ENCODE assay signal across 1 cellular context in genomic region chr1:161953256-161953920, GRCh38.
A peak's percentile ranks its signal among the peaks of the same experiment; 100 is the strongest.
TF ChIP-seq lines count a peak whose summit lies in the region.

No MANE protein-coding gene starts in this region.

TF ChIP-seq in K562, 482 proteins besides CTCF, POLR2A, EP300 and RAD21 (continued from another document):
- no peak for TF ChIP-seq MGA (IDR thresholded peaks at IDR 0.05)
- no peak for TF ChIP-seq HNRNPH1 (optimal IDR thresholded peaks at IDR 0.05; ENCODE audit: low read depth, low read length)
- no peak for TF ChIP-seq ZNF445 (CRISPR knock-in tag; IDR thresholded peaks at IDR 0.05; ENCODE audit: low read depth)
- no peak for TF ChIP-seq RBM17 (IDR thresholded peaks at IDR 0.05; ENCODE audit: borderline replicate concordance, low read depth, low read length)
- TF ChIP-seq ZNF232 (CRISPR knock-in tag; IDR thresholded peaks at IDR 0.05), result no peak
- TF ChIP-seq CSDE1 (IDR thresholded peaks at IDR 0.05), result no peak
- no peak for TF ChIP-seq ILK (tag; IDR thresholded peaks at IDR 0.05; ENCODE audit: borderline replicate concordance, low read depth)
- TF ChIP-seq, protein P1, sequence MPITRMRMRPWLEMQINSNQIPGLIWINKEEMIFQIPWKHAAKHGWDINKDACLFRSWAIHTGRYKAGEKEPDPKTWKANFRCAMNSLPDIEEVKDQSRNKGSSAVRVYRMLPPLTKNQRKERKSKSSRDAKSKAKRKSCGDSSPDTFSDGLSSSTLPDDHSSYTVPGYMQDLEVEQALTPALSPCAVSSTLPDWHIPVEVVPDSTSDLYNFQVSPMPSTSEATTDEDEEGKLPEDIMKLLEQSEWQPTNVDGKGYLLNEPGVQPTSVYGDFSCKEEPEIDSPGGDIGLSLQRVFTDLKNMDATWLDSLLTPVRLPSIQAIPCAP (CRISPR knock-in tag; IDR thresholded peaks at IDR 0.05; ENCODE audit: borderline replicate concordance), result no peak
- TF ChIP-seq PCBP2 (IDR thresholded peaks at IDR 0.05; ENCODE audit: low read depth, low read length, poor library complexity, severe bottlenecking), result no peak
- TF ChIP-seq, protein P2, sequence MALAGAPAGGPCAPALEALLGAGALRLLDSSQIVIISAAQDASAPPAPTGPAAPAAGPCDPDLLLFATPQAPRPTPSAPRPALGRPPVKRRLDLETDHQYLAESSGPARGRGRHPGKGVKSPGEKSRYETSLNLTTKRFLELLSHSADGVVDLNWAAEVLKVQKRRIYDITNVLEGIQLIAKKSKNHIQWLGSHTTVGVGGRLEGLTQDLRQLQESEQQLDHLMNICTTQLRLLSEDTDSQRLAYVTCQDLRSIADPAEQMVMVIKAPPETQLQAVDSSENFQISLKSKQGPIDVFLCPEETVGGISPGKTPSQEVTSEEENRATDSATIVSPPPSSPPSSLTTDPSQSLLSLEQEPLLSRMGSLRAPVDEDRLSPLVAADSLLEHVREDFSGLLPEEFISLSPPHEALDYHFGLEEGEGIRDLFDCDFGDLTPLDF (CRISPR knock-in tag; IDR thresholded peaks at IDR 0.05), result no peak
- TF ChIP-seq PCBP1 (IDR thresholded peaks at IDR 0.05; ENCODE audit: low read depth, low read length, poor library complexity, severe bottlenecking), result no peak
- no peak for TF ChIP-seq ZFP91 (CRISPR knock-in tag; IDR thresholded peaks at IDR 0.05)
- TF ChIP-seq CBFB (CRISPR knock-in tag; IDR thresholded peaks at IDR 0.05), result no peak
- TF ChIP-seq XRCC5 (IDR thresholded peaks at IDR 0.05; ENCODE audit: low read depth, low read length), result no peak
- no peak for TF ChIP-seq RAD51 (IDR thresholded peaks at IDR 0.05; ENCODE audit: borderline replicate concordance, low read depth)
- no peak for TF ChIP-seq SETDB1 (IDR thresholded peaks at IDR 0.05; ENCODE audit: low read length)
- TF ChIP-seq CBX3 (IDR thresholded peaks at IDR 0.05; ENCODE audit: borderline replicate concordance in 1 of 2, low read length in 2 of 2), result no peak
- TF ChIP-seq MAZ (CRISPR knock-in tag; conservative IDR thresholded peaks at IDR 0.05 in 1 of 2, IDR thresholded peaks at IDR 0.05 in 1 of 2), result 0 out of 4 replicates have a peak, but pooled peaks of 1 of the 2 experiments have one; percentile 45
- no peak for TF ChIP-seq SAFB2 (IDR thresholded peaks at IDR 0.05; ENCODE audit: borderline replicate concordance, low read depth, low read length, severe bottlenecking)
- TF ChIP-seq STAG1 (CRISPR knock-in tag; IDR thresholded peaks at IDR 0.05; ENCODE audit: borderline replicate concordance), result no peak
- TF ChIP-seq ZNF316 (IDR thresholded peaks at IDR 0.05), result peak; percentile 84
- no peak for TF ChIP-seq TBL1XR1 (IDR thresholded peaks at IDR 0.05; ENCODE audit: low read length in 2 of 2)
- peak; percentile 5; the same call in 1 of the 2 replicates for TF ChIP-seq ZNF239 (CRISPR knock-in tag; IDR thresholded peaks at IDR 0.05)
- no peak for TF ChIP-seq ZNF830 (CRISPR knock-in tag; IDR thresholded peaks at IDR 0.05)
- TF ChIP-seq TAL1 (IDR thresholded peaks at IDR 0.05), result peak; percentile 53; the same call in 1 of the 2 replicates
